8 cellular contexts compared by ENCODE assay signal in genomic region chr1:220775238-220775853, GRCh38. TPM values are rescaled to one million over a fixed set of nuclear protein-coding genes. Genes with fewer than 3 reads are reported as not detected.
A peak's percentile ranks its signal among the peaks of the same experiment; 100 is the strongest.
DNase-seq lines count a peak whose midpoint lies in the region; ATAC-seq and TF ChIP-seq lines count a peak whose summit lies in the region.
"Had no signal": no experiment of that assay in that cellular context is flagged by ENCODE, and none has a peak within 500 bp of the region (broad histone marks: within the 10 kb centered on the region; RNA-seq: fewer than 3 reads in every experiment).

No MANE protein-coding gene starts in this region.

- TF ChIP-seq POLR2A in lower leg skin (IDR thresholded peaks at IDR 0.05), result no peak

- H3K9me2 ChIP-seq in MM.1S (replicated peaks; ENCODE audit: insufficient read depth, low read length), result no peaks in the 10 kb centered on the region

- no peak overlapping the region for H3K27ac ChIP-seq in MM.1S (ENCODE audit: low read length)

- no peak overlapping the region for H2AFZ ChIP-seq in MM.1S (ENCODE audit: low read length)

- H3K36me3 ChIP-seq in MM.1S (replicated peaks; ENCODE audit: insufficient read depth, low read length), result no peaks in the 10 kb centered on the region

- TF ChIP-seq CTCF in GM10266 (IDR thresholded peaks at IDR 0.05; ENCODE audit: control insufficient read depth, insufficient read depth, low read depth, missing control alignments) (peak; percentile 76), MM.1S (IDR thresholded peaks at IDR 0.05; ENCODE audit: low read length) (peak; percentile 94), lower leg skin (IDR thresholded peaks at IDR 0.05) (no peak)

- H3K4me2 ChIP-seq in MM.1S (ENCODE audit: low read depth, low read length), result no peak overlapping the region

- DNase-seq in GM10266 (ENCODE audit: extremely low spot score) (peak; percentile 42), MM.1S (peak; percentile 40), glomerular visceral epithelial cell (ENCODE audit: extremely low spot score) (peak; percentile 13), lower leg skin (ENCODE audit: low spot score in 2 of 2) (no peak)
- peak; percentile 82 for DNase-seq in activated CD8-positive, alpha-beta memory T cell treated with anti-CD3 and anti-CD28 coated beads, Interleukin-2, amount 50 U/mL, for 48 hours
- peak in 2 of 3 donors; percentile 15 to 24 for DNase-seq in stimulated activated CD4-positive, alpha-beta T cell treated with anti-CD3 and anti-CD28 coated beads, Interleukin-12 subunit alpha, Interleukin-12 subunit beta, amount 100 ng/mL, for 48 hours (ENCODE audit: low read depth in 2 of 3, low spot score in 1 of 3)

- no peaks in the 10 kb centered on the region for H3K9me3 ChIP-seq in MM.1S (replicated peaks; ENCODE audit: insufficient read depth, low read length)

- 38 to 40% methylated on average over 8 of the region's 8 CpGs for WGBS in lower leg skin, 2 donors

- ATAC-seq in HG03025 (IDR thresholded peaks at IDR 0.05; ENCODE audit: low FRiP score, unreplicated experiment), result no peak

- H3K4me1 ChIP-seq in MM.1S (ENCODE audit: low read length), result no peaks in the 10 kb centered on the region

- intact Hi-C loops in lower leg skin (cut with DNase I; ENCODE audit: low total_unique reads), result no loop called here

- no peak overlapping the region for H3K4me3 ChIP-seq in MM.1S (ENCODE audit: low read length)
- H3K4me3 ChIP-seq in lower leg skin (ENCODE audit: low read depth, poor library complexity, severe bottlenecking), result no peak overlapping the region

- H4K20me1 ChIP-seq in MM.1S (ENCODE audit: insufficient read depth, low read length), result no peaks in the 10 kb centered on the region

- no peak overlapping the region for H3K9ac ChIP-seq in MM.1S (ENCODE audit: low read length)

- no peaks in the 10 kb centered on the region for H3K79me2 ChIP-seq in MM.1S (ENCODE audit: low read length)

- H3F3A ChIP-seq in MM.1S (ENCODE audit: insufficient read depth, low read length), result no peaks in the 10 kb centered on the region

- no peaks in the 10 kb centered on the region for H3K27me3 ChIP-seq in MM.1S (replicated peaks; ENCODE audit: insufficient read depth, low read length)

RNA-seq across cellular contexts. Expression of gene MTARC1, which starts 11.4 kb away (rescaled TPM):
- 1 to 10 TPM; 1.9 to 3.9 (median 2.4) TPM for total RNA-seq in lower leg skin
- total RNA-seq: T-helper 2 cell treated with Interferon-gamma antibody and Interleukin-4, amounts not matched to agents 100 ng/mL and 5 ng/mL, for 36 hours had no signal

RNA-seq across cellular contexts. Expression of gene MTARC2, which starts 27.2 kb away (rescaled TPM):
- 1 to 10 TPM; 4.3 to 8.6 (median 5.6) TPM for total RNA-seq in lower leg skin
- total RNA-seq: T-helper 2 cell treated with Interferon-gamma antibody and Interleukin-4, amounts not matched to agents 100 ng/mL and 5 ng/mL, for 36 hours had no signal

Comparison
In these comparisons a context has a peak if more than half of its experiments do, and no peak if none do; other contexts are left out.
1. DNase-seq: peak in GM10266 (single experiment), MM.1S (single experiment), activated CD8-positive, alpha-beta memory T cell treated with anti-CD3 and anti-CD28 coated beads, Interleukin-2, amount 50 U/mL, for 48 hours (single experiment), glomerular visceral epithelial cell (single experiment) and stimulated activated CD4-positive, alpha-beta T cell treated with anti-CD3 and anti-CD28 coated beads, Interleukin-12 subunit alpha, Interleukin-12 subunit beta, amount 100 ng/mL, for 48 hours (2 of 3); none in lower leg skin (0 of 2).
2. CTCF ChIP-seq: peak in GM10266 (single experiment) and MM.1S (single experiment); none in lower leg skin (0 of 3).